Comparison of ENCODE assay signal across 14 cellular contexts in the genomic region with DNA sequence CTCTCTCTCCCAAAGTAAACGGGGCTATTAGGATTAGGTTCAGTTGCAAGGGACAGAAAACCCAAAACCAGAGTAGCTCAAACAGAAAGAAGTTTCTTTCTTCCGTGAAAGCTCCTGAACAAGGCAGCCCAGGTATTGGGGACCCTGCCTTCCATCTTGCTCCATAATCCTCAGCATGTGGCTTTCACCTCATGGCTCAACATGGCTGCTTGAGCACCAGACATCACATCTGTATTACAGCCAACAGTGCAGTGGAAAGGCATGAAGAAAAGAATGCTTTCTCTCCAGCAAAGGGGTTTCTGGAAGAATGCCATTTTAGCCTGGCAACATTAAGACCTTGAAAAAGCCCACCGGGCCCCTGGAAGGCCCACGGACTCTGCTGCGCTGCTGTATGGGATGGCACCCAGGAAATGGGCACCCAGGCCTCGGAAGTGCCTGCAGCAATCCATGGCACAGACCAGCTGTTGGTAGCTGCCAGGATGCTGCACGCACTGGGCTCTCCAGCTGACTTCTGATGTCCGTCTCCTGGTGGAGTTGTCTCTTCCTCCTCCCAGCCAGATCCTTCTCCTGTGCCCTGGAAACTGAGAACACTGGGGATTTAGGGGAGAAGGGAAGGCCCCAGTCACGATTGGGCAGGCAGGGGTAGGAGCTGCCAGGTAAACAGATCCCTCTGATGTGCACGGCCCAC.
"Had no signal": no experiment of that assay in that cellular context is flagged by ENCODE, and none has a peak within 500 bp of the region (broad histone marks: within the 10 kb centered on the region; RNA-seq: fewer than 3 reads in every experiment).

No MANE protein-coding gene starts in this region.

- H3K27ac ChIP-seq: gastroesophageal sphincter had no signal

- H3K4me1 ChIP-seq: gastroesophageal sphincter had no signal

- DNase-seq: activated CD4-positive, alpha-beta T cell treated with anti-CD3 and anti-CD28 coated beads, Interleukin-2, amount 50 U/mL, for 1 hour; activated CD8-positive, alpha-beta memory T cell treated with anti-CD3 and anti-CD28 coated beads for 24 hours; activated gamma-delta T cell treated with Interleukin-2 at 50 U/mL for 16 hours; activated naive CD8-positive, alpha-beta T cell treated with anti-CD3 and anti-CD28 coated beads, Interleukin-2, amount 10 ng/mL, durations not matched to agents 7 days and 5 days; anterior cingulate cortex; natural killer cell; T-cell; T-helper 9 cell; upper lobe of left lung had no signal

- H3K4me3 Mint-ChIP-seq: activated naive CD8-positive, alpha-beta T cell treated with anti-CD3 and anti-CD28 coated beads, Interleukin-2, amount 10 ng/mL, durations not matched to agents 7 days and 5 days; memory B cell; natural killer cell; stimulated activated naive CD8-positive, alpha-beta T cell treated with anti-CD3 and anti-CD28 coated beads, Interleukin-15, Interleukin-2, amounts not matched to agents 100 ng/mL and 50 ng/mL, for 24 hours; T-cell had no signal

- H3K36me3 Mint-ChIP-seq: activated naive CD8-positive, alpha-beta T cell treated with anti-CD3 and anti-CD28 coated beads, Interleukin-2, amount 10 ng/mL, durations not matched to agents 7 days and 5 days; natural killer cell had no signal

- H3K9me3 Mint-ChIP-seq: natural killer cell; stimulated activated naive CD8-positive, alpha-beta T cell treated with anti-CD3 and anti-CD28 coated beads, Interleukin-15, Interleukin-2, amounts not matched to agents 100 ng/mL and 50 ng/mL, for 24 hours; T-cell had no signal

- H3K27ac Mint-ChIP-seq: activated naive CD8-positive, alpha-beta T cell treated with anti-CD3 and anti-CD28 coated beads, Interleukin-2, amount 10 ng/mL, durations not matched to agents 7 days and 5 days; memory B cell; natural killer cell; stimulated activated naive CD8-positive, alpha-beta T cell treated with anti-CD3 and anti-CD28 coated beads, Interleukin-15, Interleukin-2, amounts not matched to agents 100 ng/mL and 50 ng/mL, for 24 hours; T-cell had no signal

- H3K27me3 ChIP-seq: upper lobe of left lung had no signal

- ATAC-seq: gastroesophageal sphincter, left lobe of liver, T-cell had no signal

- H3K4me3 ChIP-seq: gastroesophageal sphincter, skin epidermis, upper lobe of left lung had no signal

- H3K9me3 ChIP-seq: upper lobe of left lung had no signal
